1 cellular context compared by ENCODE assay signal in the genomic region with DNA sequence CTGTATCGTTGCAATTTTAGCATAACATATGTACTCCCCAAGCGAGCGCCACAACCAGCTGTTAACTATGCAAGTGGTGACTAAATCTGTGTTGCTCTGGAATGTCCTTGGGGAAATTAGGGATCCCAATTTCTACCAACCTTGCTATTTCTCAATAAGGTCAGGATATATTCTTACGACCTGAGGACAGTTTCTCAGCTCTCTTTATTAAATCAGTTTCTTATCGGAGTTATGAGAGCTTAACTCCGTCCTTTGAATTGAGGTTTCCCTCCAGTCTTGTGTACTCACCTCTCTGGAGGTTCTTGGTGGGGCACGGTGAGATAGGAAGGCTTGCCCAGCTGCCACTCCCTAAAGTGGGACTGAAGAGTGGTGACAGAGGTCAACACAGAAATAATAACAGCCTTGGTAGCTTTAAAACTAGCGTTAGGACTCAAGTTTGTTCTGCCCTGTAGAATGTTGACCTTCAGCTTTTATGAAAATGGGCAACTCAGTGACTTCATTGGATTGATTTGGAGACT.
A peak's percentile ranks its signal among the peaks of the same experiment; 100 is the strongest.
TF ChIP-seq lines count a peak whose summit lies in the region.

No MANE protein-coding gene starts in this region.

TF ChIP-seq in HepG2, 621 proteins besides CTCF, POLR2A, EP300 and RAD21 (continued from another document):
- TF ChIP-seq GMEB1 (CRISPR knock-in tag; IDR thresholded peaks at IDR 0.05; ENCODE audit: borderline replicate concordance) (no peak), HNF4A (CRISPR knock-in tag; IDR thresholded peaks at IDR 0.05) (0 out of 2 replicates have a peak, but pooled peaks have one; percentile 2), HOXD1 (CRISPR knock-in tag; IDR thresholded peaks at IDR 0.05) (no peak), PPARG (CRISPR knock-in tag; conservative IDR thresholded peaks at IDR 0.05) (no peak), ZNF292 (CRISPR knock-in tag; IDR thresholded peaks at IDR 0.05; ENCODE audit: borderline replicate concordance, low read depth) (no peak), U2AF1 (optimal IDR thresholded peaks at IDR 0.05; ENCODE audit: low read depth, low read length) (no peak), ZMAT5 (CRISPR knock-in tag; IDR thresholded peaks at IDR 0.05; ENCODE audit: borderline replicate concordance, low read depth) (no peak), ZMYM4 (CRISPR knock-in tag; IDR thresholded peaks at IDR 0.05) (no peak), ZNF709 (CRISPR knock-in tag; IDR thresholded peaks at IDR 0.05) (no peak), ETV6 (CRISPR knock-in tag; conservative IDR thresholded peaks at IDR 0.05) (no peak), NR2F2 (IDR thresholded peaks at IDR 0.05; ENCODE audit: borderline replicate concordance, low read depth) (no peak), ZNF225 (CRISPR knock-in tag; IDR thresholded peaks at IDR 0.05) (no peak), BCL6 (CRISPR knock-in tag; IDR thresholded peaks at IDR 0.05) (no peak), ZBTB46 (CRISPR knock-in tag; IDR thresholded peaks at IDR 0.05; ENCODE audit: borderline replicate concordance) (no peak), CEBPZ (IDR thresholded peaks at IDR 0.05; ENCODE audit: low read length) (no peak), ZNF570 (CRISPR knock-in tag; IDR thresholded peaks at IDR 0.05; ENCODE audit: borderline replicate concordance) (no peak)
- TF ChIP-seq, protein P1, sequence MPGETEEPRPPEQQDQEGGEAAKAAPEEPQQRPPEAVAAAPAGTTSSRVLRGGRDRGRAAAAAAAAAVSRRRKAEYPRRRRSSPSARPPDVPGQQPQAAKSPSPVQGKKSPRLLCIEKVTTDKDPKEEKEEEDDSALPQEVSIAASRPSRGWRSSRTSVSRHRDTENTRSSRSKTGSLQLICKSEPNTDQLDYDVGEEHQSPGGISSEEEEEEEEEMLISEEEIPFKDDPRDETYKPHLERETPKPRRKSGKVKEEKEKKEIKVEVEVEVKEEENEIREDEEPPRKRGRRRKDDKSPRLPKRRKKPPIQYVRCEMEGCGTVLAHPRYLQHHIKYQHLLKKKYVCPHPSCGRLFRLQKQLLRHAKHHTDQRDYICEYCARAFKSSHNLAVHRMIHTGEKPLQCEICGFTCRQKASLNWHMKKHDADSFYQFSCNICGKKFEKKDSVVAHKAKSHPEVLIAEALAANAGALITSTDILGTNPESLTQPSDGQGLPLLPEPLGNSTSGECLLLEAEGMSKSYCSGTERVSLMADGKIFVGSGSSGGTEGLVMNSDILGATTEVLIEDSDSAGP (CRISPR knock-in tag; IDR thresholded peaks at IDR 0.05; ENCODE audit: borderline replicate concordance): no peak
- TF ChIP-seq, protein P2, sequence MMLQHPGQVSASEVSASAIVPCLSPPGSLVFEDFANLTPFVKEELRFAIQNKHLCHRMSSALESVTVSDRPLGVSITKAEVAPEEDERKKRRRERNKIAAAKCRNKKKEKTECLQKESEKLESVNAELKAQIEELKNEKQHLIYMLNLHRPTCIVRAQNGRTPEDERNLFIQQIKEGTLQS (CRISPR knock-in tag; IDR thresholded peaks at IDR 0.05): no peak
- TF ChIP-seq, protein P3, sequence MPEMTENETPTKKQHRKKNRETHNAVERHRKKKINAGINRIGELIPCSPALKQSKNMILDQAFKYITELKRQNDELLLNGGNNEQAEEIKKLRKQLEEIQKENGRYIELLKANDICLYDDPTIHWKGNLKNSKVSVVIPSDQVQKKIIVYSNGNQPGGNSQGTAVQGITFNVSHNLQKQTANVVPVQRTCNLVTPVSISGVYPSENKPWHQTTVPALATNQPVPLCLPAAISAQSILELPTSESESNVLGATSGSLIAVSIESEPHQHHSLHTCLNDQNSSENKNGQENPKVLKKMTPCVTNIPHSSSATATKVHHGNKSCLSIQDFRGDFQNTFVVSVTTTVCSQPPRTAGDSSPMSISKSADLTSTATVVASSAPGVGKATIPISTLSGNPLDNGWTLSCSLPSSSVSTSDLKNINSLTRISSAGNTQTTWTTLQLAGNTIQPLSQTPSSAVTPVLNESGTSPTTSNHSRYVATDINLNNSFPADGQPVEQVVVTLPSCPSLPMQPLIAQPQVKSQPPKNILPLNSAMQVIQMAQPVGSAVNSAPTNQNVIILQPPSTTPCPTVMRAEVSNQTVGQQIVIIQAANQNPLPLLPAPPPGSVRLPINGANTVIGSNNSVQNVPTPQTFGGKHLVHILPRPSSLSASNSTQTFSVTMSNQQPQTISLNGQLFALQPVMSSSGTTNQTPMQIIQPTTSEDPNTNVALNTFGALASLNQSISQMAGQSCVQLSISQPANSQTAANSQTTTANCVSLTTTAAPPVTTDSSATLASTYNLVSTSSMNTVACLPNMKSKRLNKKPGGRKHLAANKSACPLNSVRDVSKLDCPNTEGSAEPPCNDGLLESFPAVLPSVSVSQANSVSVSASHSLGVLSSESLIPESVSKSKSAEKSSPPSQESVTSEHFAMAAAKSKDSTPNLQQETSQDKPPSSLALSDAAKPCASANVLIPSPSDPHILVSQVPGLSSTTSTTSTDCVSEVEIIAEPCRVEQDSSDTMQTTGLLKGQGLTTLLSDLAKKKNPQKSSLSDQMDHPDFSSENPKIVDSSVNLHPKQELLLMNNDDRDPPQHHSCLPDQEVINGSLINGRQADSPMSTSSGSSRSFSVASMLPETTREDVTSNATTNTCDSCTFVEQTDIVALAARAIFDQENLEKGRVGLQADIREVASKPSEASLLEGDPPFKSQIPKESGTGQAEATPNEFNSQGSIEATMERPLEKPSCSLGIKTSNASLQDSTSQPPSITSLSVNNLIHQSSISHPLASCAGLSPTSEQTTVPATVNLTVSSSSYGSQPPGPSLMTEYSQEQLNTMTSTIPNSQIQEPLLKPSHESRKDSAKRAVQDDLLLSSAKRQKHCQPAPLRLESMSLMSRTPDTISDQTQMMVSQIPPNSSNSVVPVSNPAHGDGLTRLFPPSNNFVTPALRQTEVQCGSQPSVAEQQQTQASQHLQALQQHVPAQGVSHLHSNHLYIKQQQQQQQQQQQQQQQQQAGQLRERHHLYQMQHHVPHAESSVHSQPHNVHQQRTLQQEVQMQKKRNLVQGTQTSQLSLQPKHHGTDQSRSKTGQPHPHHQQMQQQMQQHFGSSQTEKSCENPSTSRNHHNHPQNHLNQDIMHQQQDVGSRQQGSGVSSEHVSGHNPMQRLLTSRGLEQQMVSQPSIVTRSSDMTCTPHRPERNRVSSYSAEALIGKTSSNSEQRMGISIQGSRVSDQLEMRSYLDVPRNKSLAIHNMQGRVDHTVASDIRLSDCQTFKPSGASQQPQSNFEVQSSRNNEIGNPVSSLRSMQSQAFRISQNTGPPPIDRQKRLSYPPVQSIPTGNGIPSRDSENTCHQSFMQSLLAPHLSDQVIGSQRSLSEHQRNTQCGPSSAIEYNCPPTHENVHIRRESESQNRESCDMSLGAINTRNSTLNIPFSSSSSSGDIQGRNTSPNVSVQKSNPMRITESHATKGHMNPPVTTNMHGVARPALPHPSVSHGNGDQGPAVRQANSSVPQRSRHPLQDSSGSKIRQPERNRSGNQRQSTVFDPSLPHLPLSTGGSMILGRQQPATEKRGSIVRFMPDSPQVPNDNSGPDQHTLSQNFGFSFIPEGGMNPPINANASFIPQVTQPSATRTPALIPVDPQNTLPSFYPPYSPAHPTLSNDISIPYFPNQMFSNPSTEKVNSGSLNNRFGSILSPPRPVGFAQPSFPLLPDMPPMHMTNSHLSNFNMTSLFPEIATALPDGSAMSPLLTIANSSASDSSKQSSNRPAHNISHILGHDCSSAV (CRISPR knock-in tag; IDR thresholded peaks at IDR 0.05; ENCODE audit: borderline replicate concordance): no peak
TF ChIP-seq in HepG2: peak in this region for 18.
